9 cellular contexts compared by ENCODE assay signal in genomic region chr6:148565931-148566663, GRCh38.
DNase-seq lines count a peak whose midpoint lies in the region; ATAC-seq, FAIRE-seq and TF ChIP-seq lines count a peak whose summit lies in the region.
"Had no signal": no experiment of that assay in that cellular context is flagged by ENCODE, and none has a peak within 500 bp of the region (broad histone marks: within the 10 kb centered on the region; RNA-seq: fewer than 3 reads in every experiment).

No MANE protein-coding gene starts in this region.

- no peaks in the 10 kb centered on the region for H3K36me3 ChIP-seq in kidney (ENCODE audit: control insufficient read depth in 1 of 2, insufficient read depth in 2 of 2, low read length in 2 of 2)
- H3K36me3 ChIP-seq: adrenal gland had no signal

- H3K27me3 Mint-ChIP-seq in T-helper 17 cell, result peaks cover 20% of the 10 kb centered on the region

- intact Hi-C loops in kidney (cut with DNase I), result no loop called here

- peaks cover 0 to 4% of the 10 kb centered on the region in 2 donors for H3K4me1 ChIP-seq in kidney (ENCODE audit: control insufficient read depth in 1 of 2, insufficient read depth in 1 of 2, low read depth in 1 of 2, low read length in 2 of 2)
- H3K4me1 ChIP-seq: adrenal gland had no signal

- peak; percentile 79 for ATAC-seq in HG02610 (IDR thresholded peaks at IDR 0.05; ENCODE audit: unreplicated experiment)
- peak; percentile 32 for ATAC-seq in T-helper 17 cell

- no peak for TF ChIP-seq CTCF in kidney (IDR thresholded peaks at IDR 0.05; ENCODE audit: borderline replicate concordance, extremely low read depth, insufficient read depth)

- H3K27ac Mint-ChIP-seq in T-helper 17 cell, result no peak overlapping the region

- peaks cover 14% of the 10 kb centered on the region for H3K4me1 Mint-ChIP-seq in T-helper 17 cell

- H3K9ac ChIP-seq in kidney (ENCODE audit: low read length in 2 of 2), result no peak overlapping the region

- no peak overlapping the region for H3K4me3 ChIP-seq in kidney (ENCODE audit: low read length in 2 of 2)
- H3K4me3 ChIP-seq: adrenal gland had no signal

- in situ Hi-C loops in Caki2 (cut with HindIII; ENCODE audit: low pct_unique_long_range_greater_than_20kb, low sequenced_read_pairs), result no loop called here

- FAIRE-seq in kidney (lab: Jason Lieb, UNC), result no peak

- DNase-seq in Caki2 (ENCODE audit: low read depth) (peak; percentile 11), T-helper 17 cell (no peak), hepatic stellate cell (ENCODE audit: low spot score) (peak; percentile 85), OCI-M2 (lab: John Stamatoyannopoulos, UW; ENCODE audit: unreplicated experiment) (no peak), kidney (no peak), NCI-H1930 (lab: John Stamatoyannopoulos, UW) (no peak)
- no peak for DNase-seq in central memory CD4-positive, alpha-beta T cell

- no peaks in the 10 kb centered on the region for H3K36me3 Mint-ChIP-seq in T-helper 17 cell (ENCODE audit: low read depth)

- no peak overlapping the region for H3K27ac ChIP-seq in kidney (ENCODE audit: low read depth in 2 of 2, low read length in 2 of 2)
- H3K27ac ChIP-seq: adrenal gland had no signal

- H3K4me3 Mint-ChIP-seq in T-helper 17 cell, result no peak overlapping the region

- H3K9me3 ChIP-seq in T-helper 17 cell (ENCODE audit: control insufficient read depth, low read length, poor library complexity, severe bottlenecking), result no peaks in the 10 kb centered on the region
- no peaks in the 10 kb centered on the region for H3K9me3 ChIP-seq in kidney (ENCODE audit: control insufficient read depth in 1 of 2, low read length in 2 of 2)
- H3K9me3 ChIP-seq: adrenal gland had no signal

Comparison
In these comparisons a context has a peak if more than half of its experiments do, and no peak if none do; other contexts are left out.
1. DNase-seq: peak in Caki2 (single experiment) and hepatic stellate cell (single experiment); none in T-helper 17 cell (0 of 3), OCI-M2 (single experiment), central memory CD4-positive, alpha-beta T cell (single experiment), kidney (single experiment) and NCI-H1930 (0 of 2).